9 cellular contexts compared by ENCODE assay signal in genomic region chr1:3070654-3071506, GRCh38. TPM values are rescaled to one million over a fixed set of nuclear protein-coding genes. Genes with fewer than 3 reads are reported as not detected.
A peak's percentile ranks its signal among the peaks of the same experiment; 100 is the strongest.
DNase-seq lines count a peak whose midpoint lies in the region; ATAC-seq, FAIRE-seq and TF ChIP-seq lines count a peak whose summit lies in the region.
"Had no signal": no experiment of that assay in that cellular context is flagged by ENCODE, and none has a peak within 500 bp of the region (broad histone marks: within the 10 kb centered on the region; RNA-seq: fewer than 3 reads in every experiment).

No MANE protein-coding gene starts in this region.

- H3K36me3 ChIP-seq in right lobe of liver (no peaks in the 10 kb centered on the region), small intestine (ENCODE audit: control insufficient read depth in 2 of 2, insufficient read depth in 2 of 2, low read length in 2 of 2) (no peaks in the 10 kb centered on the region)

- no peak overlapping the region for H2BK12ac ChIP-seq in H9 (ENCODE audit: insufficient read length, low read depth, low read length)

- intact Hi-C loops in dorsolateral prefrontal cortex (cut with DNase I): no loop called here
- intact Hi-C loops in right lobe of liver (cut with DNase I): no loop called here

- no peak overlapping the region for H3K18ac ChIP-seq in H9 (ENCODE audit: insufficient read length, low read depth, low read length)

- H4K5ac ChIP-seq in H9 (ENCODE audit: insufficient read length, low read depth, low read length): no peak overlapping the region

- no peak overlapping the region for H4K8ac ChIP-seq in H9 (replicated peaks; ENCODE audit: insufficient read length, low read depth, low read length)

- no peak overlapping the region for H3K14ac ChIP-seq in H9 (ENCODE audit: insufficient read depth, low read length)

- peak overlapping the region; percentile 26 for H3K4me2 ChIP-seq in H9 (ENCODE audit: insufficient read depth, insufficient read length, low read length)
- H3K4me2 ChIP-seq: PC-9 had no signal

- no peak overlapping the region for H3K23ac ChIP-seq in H9 (ENCODE audit: insufficient read length, low read depth, low read length)

- peaks cover 84% of the 10 kb centered on the region for H3K27me3 Mint-ChIP-seq in H9 (ENCODE audit: low read depth)

- H3K27me3 ChIP-seq in H9 (ENCODE audit: insufficient read depth, low read length): peaks cover 69% of the 10 kb centered on the region
- peaks cover 0 to 91% (median 73%) of the 10 kb centered on the region in 45 donors for H3K27me3 ChIP-seq in dorsolateral prefrontal cortex
- H3K27me3 ChIP-seq in right lobe of liver: peaks cover 0 to 24% of the 10 kb centered on the region in 2 donors
- peaks cover 2 to 24% of the 10 kb centered on the region in 2 donors for H3K27me3 ChIP-seq in small intestine (ENCODE audit: control insufficient read depth in 2 of 2, insufficient read depth in 2 of 2, low read length in 2 of 2)

- no peak overlapping the region for H4K91ac ChIP-seq in H9 (ENCODE audit: insufficient read length, low read depth, low read length)

- no peaks in the 10 kb centered on the region for H4K20me1 ChIP-seq in H9 (ENCODE audit: control insufficient read depth, insufficient read depth, insufficient read length)

- no peak for TF ChIP-seq POLR2A in right lobe of liver (IDR thresholded peaks at IDR 0.05)

- H3K4me1 ChIP-seq in H9 (ENCODE audit: insufficient read depth, low read length) (peaks cover 4% of the 10 kb centered on the region; the same call in 1 of the 2 replicates), right lobe of liver (peaks cover 0 to 13% (median 0%) of the 10 kb centered on the region in 4 donors), small intestine (ENCODE audit: control insufficient read depth in 2 of 2, insufficient read depth in 1 of 2, low read depth in 1 of 2, low read length in 1 of 2) (no peaks in the 10 kb centered on the region)

- no peak overlapping the region for H2AK5ac ChIP-seq in H9 (ENCODE audit: insufficient read length, low read length)

- H2BK15ac ChIP-seq in H9 (ENCODE audit: low read depth, low read length): no peak overlapping the region

- FAIRE-seq in small intestine (lab: Jason Lieb, UNC): no peak

- H3K4me3 ChIP-seq in dorsolateral prefrontal cortex (peak overlapping the region in 57 of 59 donors; percentile 9 to 79 (median 47)), right lobe of liver (peak overlapping the region in 2 of 3 donors; percentile 28 to 63), small intestine (ENCODE audit: low read depth in 1 of 2, low read length in 2 of 2) (peak overlapping the region in 1 of 2 donors; percentile 63)
- H3K4me3 ChIP-seq: PC-9 had no signal

- no peak overlapping the region for H3T11ph ChIP-seq in H9 (ENCODE audit: low read length)

- H2BK20ac ChIP-seq in H9 (ENCODE audit: low read depth, low read length, poor library complexity, severe bottlenecking): no peak overlapping the region

- no peaks in the 10 kb centered on the region; a peak in 1 of 5 replicates for H3K9me3 Mint-ChIP-seq in H9

- WGBS in H9 (ENCODE audit: extremely low coverage, insufficient read length, low lambda C conversion rate): no CpG with 5 or more reads among the region's 95 CpGs
- WGBS in right lobe of liver (ENCODE audit: insufficient coverage, low coverage, low lambda C conversion rate, missing lambda C conversion rate): 40% methylated on average over 8 of the region's 95 CpGs
- 5 to 12% (median 12%) methylated on average over 71 to 95 of the region's 95 CpGs for WGBS in small intestine, 3 donors

- no peak overlapping the region for H3K4ac ChIP-seq in H9 (ENCODE audit: low read depth, low read length)

- H3K9ac ChIP-seq in H9 (ENCODE audit: extremely low read depth, insufficient read length, low read length): no peak overlapping the region

- peak overlapping the region; percentile 43 to 73; a peak in 4 of 5 replicates for H3K4me3 Mint-ChIP-seq in H9

- H3K36me3 Mint-ChIP-seq in H9 (ENCODE audit: insufficient read depth in 1 of 3, low read depth in 3 of 3): no peaks in the 10 kb centered on the region

- H3K27ac Mint-ChIP-seq in H9: no peak overlapping the region

- no peak overlapping the region for H2BK5ac ChIP-seq in H9 (ENCODE audit: insufficient read length, low read length)

- H3K9me3 ChIP-seq in H9 (ENCODE audit: control insufficient read depth, low read depth, low read length): no peaks in the 10 kb centered on the region
- H3K9me3 ChIP-seq in right lobe of liver: no peaks in the 10 kb centered on the region
- no peaks in the 10 kb centered on the region for H3K9me3 ChIP-seq in small intestine (ENCODE audit: control insufficient read depth, low read depth)

- H3K56ac ChIP-seq in H9 (ENCODE audit: insufficient read length, low read depth, low read length): no peak overlapping the region

- peaks cover 8 to 21% of the 10 kb centered on the region in 2 experiments for H3K4me1 Mint-ChIP-seq in H9

- no peak overlapping the region for H2AFZ ChIP-seq in H9 (ENCODE audit: low read length)
- H2AFZ ChIP-seq: PC-9 had no signal

- DNase-seq in H9 (peak; percentile 51), dorsolateral prefrontal cortex (peak in 2 of 10 donors; percentile 30 to 41), right lobe of liver (peak in 2 of 3 donors; percentile 22 to 53), small intestine (peak; percentile 35), NCI-H2107 (lab: John Stamatoyannopoulos, UW) (no peak)
- DNase-seq in activated CD8-positive, alpha-beta memory T cell treated with anti-CD3 and anti-CD28 coated beads for 24 hours: no peak
- DNase-seq: PC-9 had no signal

- H3K79me2 ChIP-seq in H9 (ENCODE audit: insufficient read depth, low read length): no peaks in the 10 kb centered on the region

- no peak overlapping the region for H2BK120ac ChIP-seq in H9 (ENCODE audit: low read depth, low read length, poor library complexity, severe bottlenecking)

- H3K27ac ChIP-seq in H9 (ENCODE audit: insufficient read length, low read depth, low read length) (no peak overlapping the region), dorsolateral prefrontal cortex (peak overlapping the region in 56 of 59 donors; percentile 24 to 93 (median 78)), right lobe of liver (no peak overlapping the region), small intestine (ENCODE audit: low read depth in 1 of 2, low read length in 1 of 2) (peak overlapping the region; percentile 76 to 87)
- H3K27ac ChIP-seq: PC-9 had no signal

- no peak for ATAC-seq in right lobe of liver
- ATAC-seq in GM21447 (IDR thresholded peaks at IDR 0.05; ENCODE audit: unreplicated experiment): no peak
- no peak for ATAC-seq in HG02884 (IDR thresholded peaks at IDR 0.05; ENCODE audit: unreplicated experiment)

- no peaks in the 10 kb centered on the region for H3K79me1 ChIP-seq in H9 (ENCODE audit: insufficient read depth, low read depth, low read length, poor library complexity, severe bottlenecking)

- TF ChIP-seq CTCF in H9 (conservative IDR thresholded peaks at IDR 0.05) (no peak), dorsolateral prefrontal cortex (IDR thresholded peaks at IDR 0.05 in 54 of 56, conservative IDR thresholded peaks at IDR 0.05 in 2 of 56; ENCODE audit: low read depth in 1 of 56, partially characterized antibody in 56 of 56) (no peak), right lobe of liver (IDR thresholded peaks at IDR 0.05) (no peak)

- H3K23me2 ChIP-seq in H9 (ENCODE audit: insufficient read length, low read depth, low read length, poor library complexity, severe bottlenecking): peaks cover 12% of the 10 kb centered on the region

RNA-seq across cellular contexts. Expression of gene PRDM16, which starts 1.9 kb away (rescaled TPM):
- 0.17 and 0.70 TPM in 2 replicates for total RNA-seq in H9 (2021)
- 10 to 100 TPM in 119 of 120 experiments, 1 to 10 TPM in 1; 9.8 to 52.0 (median 18.9) TPM for total RNA-seq in dorsolateral prefrontal cortex
- under 1 TPM; 0.06 to 0.75 (median 0.28) TPM for total RNA-seq in right lobe of liver
- polyA plus RNA-seq in small intestine: 10 to 100 TPM in 1 of 3 donors, 1 to 10 TPM in 2; 5.4 to 11.4 (median 6.0) TPM
- total RNA-seq: PC-9 had no signal

RNA-seq across cellular contexts. Expression of gene ACTRT2, which starts 49.6 kb away (rescaled TPM):
- total RNA-seq in H9 (2021) (not detected in 2 replicates), dorsolateral prefrontal cortex (under 1 TPM in 1 of 120 experiments, not detected in 119; 0.32 TPM), right lobe of liver (not detected)
- polyA plus RNA-seq in small intestine: not detected
- total RNA-seq: PC-9 had no signal

Comparison
In these comparisons a context has a peak if more than half of its experiments do, and no peak if none do; other contexts are left out.
1. DNase-seq: peak in H9 (single experiment), right lobe of liver (2 of 3) and small intestine (single experiment); none in NCI-H2107 (single experiment) and activated CD8-positive, alpha-beta memory T cell treated with anti-CD3 and anti-CD28 coated beads for 24 hours (single experiment).
2. H3K27ac ChIP-seq: peak in dorsolateral prefrontal cortex (56 of 59) and small intestine (2 of 2); none in H9 (single experiment) and right lobe of liver (0 of 3).